ENCODE assay signal across 17 cellular contexts in genomic region chr13:73718248-73718647, GRCh38.
DNase-seq lines count a peak whose midpoint lies in the region; ATAC-seq and TF ChIP-seq lines count a peak whose summit lies in the region.
"Had no signal": no experiment of that assay in that cellular context is flagged by ENCODE, and none has a peak within 500 bp of the region (broad histone marks: within the 10 kb centered on the region; RNA-seq: fewer than 3 reads in every experiment).

No MANE protein-coding gene starts in this region.

- H2AFZ ChIP-seq in trophoblast cell (ENCODE audit: insufficient read depth, low read length, poor library complexity), result no peak overlapping the region

- no peak overlapping the region for H3K4me3 Mint-ChIP-seq in activated naive CD4-positive, alpha-beta T cell treated with anti-CD3 and anti-CD28 coated beads, Interleukin-2, amount 50 U/mL, for 24 hours
- no peak overlapping the region for H3K4me3 Mint-ChIP-seq in activated naive CD4-positive, alpha-beta T cell treated with anti-CD3 and anti-CD28 coated beads for 36 hours
- H3K4me3 Mint-ChIP-seq in T-helper 17 cell, result no peak overlapping the region
- no peak overlapping the region for H3K4me3 Mint-ChIP-seq in osteocyte (ENCODE audit: unreplicated experiment)
- H3K4me3 Mint-ChIP-seq in chondrocyte (ENCODE audit: unreplicated experiment), result no peak overlapping the region

- TF ChIP-seq POLR2A in esophagus muscularis mucosa (IDR thresholded peaks at IDR 0.05; ENCODE audit: low read depth), result no peak

- no peak overlapping the region for H4K91ac ChIP-seq in trophoblast cell (ENCODE audit: low read depth, low read length)

- no peak overlapping the region for H4K12ac ChIP-seq in trophoblast cell (ENCODE audit: low read depth, low read length)

- no peak for TF ChIP-seq EP300 in esophagus muscularis mucosa (IDR thresholded peaks at IDR 0.05)

- H3K9me3 Mint-ChIP-seq in activated naive CD4-positive, alpha-beta T cell treated with anti-CD3 and anti-CD28 coated beads, Interleukin-2, amount 50 U/mL, for 24 hours, result no peaks in the 10 kb centered on the region
- no peaks in the 10 kb centered on the region for H3K9me3 Mint-ChIP-seq in activated naive CD4-positive, alpha-beta T cell treated with anti-CD3 and anti-CD28 coated beads for 36 hours
- H3K9me3 Mint-ChIP-seq in osteocyte (ENCODE audit: unreplicated experiment) (no peaks in the 10 kb centered on the region), chondrocyte (ENCODE audit: low read depth) (no peaks in the 10 kb centered on the region)

- H3K27me3 ChIP-seq in esophagus muscularis mucosa, result no peaks in the 10 kb centered on the region
- H3K27me3 ChIP-seq in trophoblast cell (ENCODE audit: insufficient read depth, low read length), result no peaks in the 10 kb centered on the region
- H3K27me3 ChIP-seq: SJSA1 had no signal

- CTCF ChIA-PET in activated naive CD4-positive, alpha-beta T cell treated with anti-CD3 and anti-CD28 coated beads for 36 hours (lab: Charles Lee), result interaction anchor here (1.0 to 2.7 kb wide), 2 partner anchors 43 to 49 kb away, joined by 4 to 8 read pairs; no protein-coding TSS in a partner anchor

- intact Hi-C loops in activated naive CD4-positive, alpha-beta T cell treated with anti-CD3 and anti-CD28 coated beads for 36 hours (cut with micrococcal nuclease), result loop anchor here (5.0 to 10.0 kb wide), 5 partner anchors 204 to 1609 kb away; partner anchors contain the start of genes DIS3 and PIBF1
- intact Hi-C loops in esophagus muscularis mucosa (cut with DNase I), result loop anchor here (10.0 kb wide), 1 partner anchor 913 kb away; no protein-coding TSS in a partner anchor

- H3K9me3 ChIP-seq in T-helper 17 cell (ENCODE audit: control insufficient read depth, low read length, poor library complexity, severe bottlenecking) (no peaks in the 10 kb centered on the region), esophagus muscularis mucosa (no peaks in the 10 kb centered on the region), trophoblast cell (ENCODE audit: insufficient read depth, low read depth, low read length) (no peaks in the 10 kb centered on the region)
- H3K9me3 ChIP-seq: SJSA1 had no signal

- TF ChIP-seq CTCF in esophagus muscularis mucosa (IDR thresholded peaks at IDR 0.05) (no peak), osteocyte (IDR thresholded peaks at IDR 0.05) (no peak), chondrocyte (IDR thresholded peaks at IDR 0.05) (no peak)

- H3K9ac ChIP-seq in trophoblast cell (ENCODE audit: low read length), result no peak overlapping the region

- H3K36me3 Mint-ChIP-seq in activated naive CD4-positive, alpha-beta T cell treated with anti-CD3 and anti-CD28 coated beads, Interleukin-2, amount 50 U/mL, for 24 hours, result peaks cover 24% of the 10 kb centered on the region
- H3K36me3 Mint-ChIP-seq in activated naive CD4-positive, alpha-beta T cell treated with anti-CD3 and anti-CD28 coated beads for 36 hours (ENCODE audit: low read depth), result peaks cover 19% of the 10 kb centered on the region
- peaks cover 11% of the 10 kb centered on the region for H3K36me3 Mint-ChIP-seq in T-helper 17 cell (ENCODE audit: low read depth)
- H3K36me3 Mint-ChIP-seq in osteocyte (ENCODE audit: unreplicated experiment), result peaks cover 14% of the 10 kb centered on the region
- peaks cover 6% of the 10 kb centered on the region for H3K36me3 Mint-ChIP-seq in chondrocyte (ENCODE audit: low read depth)

- H3K4me3 ChIP-seq in esophagus muscularis mucosa (no peak overlapping the region), trophoblast cell (ENCODE audit: low read depth, low read length) (no peak overlapping the region)
- H3K4me3 ChIP-seq: SJSA1 had no signal

- H3K27ac ChIP-seq in esophagus muscularis mucosa (replicated peaks in 1 of 4), result no peak overlapping the region
- H3K27ac ChIP-seq in trophoblast cell (ENCODE audit: low read depth, low read length), result no peak overlapping the region
- H3K27ac ChIP-seq: SJSA1 had no signal

- no peak overlapping the region for H3K4me2 ChIP-seq in trophoblast cell (ENCODE audit: low read length)

- no peak overlapping the region for H2BK12ac ChIP-seq in trophoblast cell (ENCODE audit: low read length)

- H4K8ac ChIP-seq in trophoblast cell (ENCODE audit: low read depth, low read length), result no peak overlapping the region

- H2BK120ac ChIP-seq in trophoblast cell (ENCODE audit: insufficient read depth, low read length, poor library complexity), result no peak overlapping the region

- 87% methylated on average over 4 of the region's 6 CpGs for WGBS in esophagus muscularis mucosa
- no CpG with 5 or more reads among the region's 6 CpGs for WGBS in trophoblast cell (ENCODE audit: extremely low coverage, insufficient coverage, insufficient read length)

- H3K4ac ChIP-seq in trophoblast cell (ENCODE audit: low read depth, low read length), result no peak overlapping the region

- H3K27ac Mint-ChIP-seq in activated naive CD4-positive, alpha-beta T cell treated with anti-CD3 and anti-CD28 coated beads, Interleukin-2, amount 50 U/mL, for 24 hours, result peak overlapping the region; percentile 79
- no peak overlapping the region for H3K27ac Mint-ChIP-seq in activated naive CD4-positive, alpha-beta T cell treated with anti-CD3 and anti-CD28 coated beads for 36 hours
- peak overlapping the region; percentile 96 for H3K27ac Mint-ChIP-seq in T-helper 17 cell
- peak overlapping the region; percentile 18 for H3K27ac Mint-ChIP-seq in osteocyte (ENCODE audit: unreplicated experiment)
- H3K27ac Mint-ChIP-seq in chondrocyte (ENCODE audit: unreplicated experiment), result no peak overlapping the region

- no peaks in the 10 kb centered on the region for H3K27me3 Mint-ChIP-seq in activated naive CD4-positive, alpha-beta T cell treated with anti-CD3 and anti-CD28 coated beads, Interleukin-2, amount 50 U/mL, for 24 hours
- H3K27me3 Mint-ChIP-seq in activated naive CD4-positive, alpha-beta T cell treated with anti-CD3 and anti-CD28 coated beads for 36 hours (ENCODE audit: low read depth), result no peaks in the 10 kb centered on the region
- H3K27me3 Mint-ChIP-seq in T-helper 17 cell, result no peaks in the 10 kb centered on the region
- no peaks in the 10 kb centered on the region for H3K27me3 Mint-ChIP-seq in osteocyte (ENCODE audit: unreplicated experiment)
- H3K27me3 Mint-ChIP-seq in chondrocyte (ENCODE audit: low read depth), result no peaks in the 10 kb centered on the region

- DNase-seq in activated naive CD4-positive, alpha-beta T cell treated with anti-CD3 and anti-CD28 coated beads for 36 hours, result no peak
- DNase-seq in T-helper 17 cell, result no peak
- DNase-seq in esophagus muscularis mucosa (ENCODE audit: extremely low spot score), result peak; percentile 34
- no peak for DNase-seq in osteocyte (ENCODE audit: extremely low spot score, unreplicated experiment)
- no peak for DNase-seq in activated CD4-positive, alpha-beta T cell treated with anti-CD3 and anti-CD28 coated beads, Interleukin-2, amount 50 U/mL, for 1 hour
- DNase-seq in trophoblast cell, result no peak
- DNase-seq in chondrocyte (ENCODE audit: low spot score), result no peak
- DNase-seq: C1 segment of cervical spinal cord, DMS79, KG1, NCI-H1048, NCI-H1436 treated with DMSO at 0.1 percent for 48 hours, NCI-H2029 treated with DMSO at 0.1 percent for 48 hours, NCI-H510A, NCI-H82 had no signal

- H3K23ac ChIP-seq in trophoblast cell (ENCODE audit: low read length), result no peak overlapping the region

- H3K4me1 ChIP-seq in esophagus muscularis mucosa, result no peaks in the 10 kb centered on the region
- H3K4me1 ChIP-seq in trophoblast cell (ENCODE audit: control insufficient read depth in 1 of 2, insufficient read depth in 2 of 2, low read length in 2 of 2), result peaks cover 0 to 4% of the 10 kb centered on the region in 2 experiments
- H3K4me1 ChIP-seq: SJSA1 had no signal

- H3K4me1 Mint-ChIP-seq in activated naive CD4-positive, alpha-beta T cell treated with anti-CD3 and anti-CD28 coated beads, Interleukin-2, amount 50 U/mL, for 24 hours, result peaks cover 73% of the 10 kb centered on the region
- peaks cover 71% of the 10 kb centered on the region for H3K4me1 Mint-ChIP-seq in activated naive CD4-positive, alpha-beta T cell treated with anti-CD3 and anti-CD28 coated beads for 36 hours (ENCODE audit: low read depth)
- peaks cover 50% of the 10 kb centered on the region for H3K4me1 Mint-ChIP-seq in T-helper 17 cell
- peaks cover 17% of the 10 kb centered on the region for H3K4me1 Mint-ChIP-seq in osteocyte (ENCODE audit: unreplicated experiment)
- peaks cover 47% of the 10 kb centered on the region for H3K4me1 Mint-ChIP-seq in chondrocyte (ENCODE audit: low read depth)

- no peak overlapping the region for H2AK5ac ChIP-seq in trophoblast cell (ENCODE audit: low read length)

- peaks cover 3 to 22% (median 17%) of the 10 kb centered on the region in 4 donors for H3K36me3 ChIP-seq in esophagus muscularis mucosa
- H3K36me3 ChIP-seq in trophoblast cell (ENCODE audit: control insufficient read depth in 1 of 2, insufficient read depth in 2 of 2, low read length in 2 of 2), result no peaks in the 10 kb centered on the region
- H3K36me3 ChIP-seq: SJSA1 had no signal

- no peaks in the 10 kb centered on the region for H3K79me1 ChIP-seq in trophoblast cell (ENCODE audit: low read length)

- no peak overlapping the region for H3K14ac ChIP-seq in trophoblast cell (ENCODE audit: low read length)

- no peak for ATAC-seq in T-helper 17 cell

- H3K79me2 ChIP-seq in trophoblast cell (ENCODE audit: control insufficient read depth, insufficient read depth, low read length, poor library complexity), result no peaks in the 10 kb centered on the region

- H3K18ac ChIP-seq in trophoblast cell (ENCODE audit: low read length), result no peak overlapping the region

- no peak overlapping the region for H2BK5ac ChIP-seq in trophoblast cell (ENCODE audit: low read depth, low read length, poor library complexity)

Comparison
In these comparisons a context has a peak if more than half of its experiments do, and no peak if none do; other contexts are left out.
1. H3K27ac Mint-ChIP-seq: peak in activated naive CD4-positive, alpha-beta T cell treated with anti-CD3 and anti-CD28 coated beads, Interleukin-2, amount 50 U/mL, for 24 hours (single experiment), T-helper 17 cell (single experiment) and osteocyte (single experiment); none in activated naive CD4-positive, alpha-beta T cell treated with anti-CD3 and anti-CD28 coated beads for 36 hours (single experiment) and chondrocyte (single experiment).